14 cellular contexts compared by ENCODE assay signal in genomic region chr1:43279666-43280065, GRCh38. TPM values are rescaled to one million over a fixed set of nuclear protein-coding genes. Genes with fewer than 3 reads are reported as not detected.
DNase-seq lines count a peak whose midpoint lies in the region; ATAC-seq lines count a peak whose summit lies in the region.
"Had no signal": no experiment of that assay in that cellular context is flagged by ENCODE, and none has a peak within 500 bp of the region (broad histone marks: within the 10 kb centered on the region; RNA-seq: fewer than 3 reads in every experiment).

No MANE protein-coding gene starts in this region.

- H3K79me1 ChIP-seq in neuronal stem cell (ENCODE audit: low read depth, low read length), result no peaks in the 10 kb centered on the region

- H3K18ac ChIP-seq in neuronal stem cell (ENCODE audit: low read length), result no peak overlapping the region

- no peak overlapping the region for H3K4me2 ChIP-seq in neuronal stem cell (ENCODE audit: insufficient read depth, low read length, poor library complexity, severe bottlenecking)
- H3K4me2 ChIP-seq: BLaER1 treated with 17β-estradiol and CSF1 and Interleukin-3, amounts not matched to agents 10 nM and 100 nM had no signal

- no peak overlapping the region for H3K27ac ChIP-seq in neuronal stem cell (replicated peaks; ENCODE audit: low read length)
- no peak overlapping the region for H3K27ac ChIP-seq in caudate nucleus (ENCODE audit: low read depth, low read length)
- H3K27ac ChIP-seq in substantia nigra (ENCODE audit: low read depth, low read length, poor library complexity, severe bottlenecking), result no peak overlapping the region
- H3K27ac ChIP-seq: BLaER1 treated with 17β-estradiol and CSF1 and Interleukin-3, amounts not matched to agents 10 nM and 100 nM had no signal

- H3K9me3 Mint-ChIP-seq in stimulated activated naive CD8-positive, alpha-beta T cell treated with anti-CD3 and anti-CD28 coated beads, Interleukin-15, amount 100 ng/mL, for 72 hours, result peaks cover 4 to 8% of the 10 kb centered on the region in 2 donors

- H2BK12ac ChIP-seq in neuronal stem cell (ENCODE audit: low read length), result no peak overlapping the region

- peaks cover 18% of the 10 kb centered on the region for H3K27me3 Mint-ChIP-seq in stimulated activated naive CD8-positive, alpha-beta T cell treated with anti-CD3 and anti-CD28 coated beads, Interleukin-15, amount 100 ng/mL, for 72 hours

- DNase-seq in stimulated activated naive CD8-positive, alpha-beta T cell treated with anti-CD3 and anti-CD28 coated beads, Interleukin-15, amount 100 ng/mL, for 72 hours, result no peak
- no peak for DNase-seq in stimulated activated naive CD8-positive, alpha-beta T cell treated with anti-CD3 and anti-CD28 coated beads, Interleukin-15, Interleukin-2, amounts not matched to agents 100 U/mL and 50 U/mL, for 24 hours
- DNase-seq in islet precursor cell (peak; percentile 45), neuronal stem cell (ENCODE audit: low spot score) (no peak), caudate nucleus (lab: John Stamatoyannopoulos, UW) (no peak), substantia nigra (lab: John Stamatoyannopoulos, UW) (no peak)
- DNase-seq: ACHN; CD4-positive, CD25-positive, alpha-beta regulatory T cell; DMS53 had no signal

- H3K36me3 ChIP-seq in neuronal stem cell (replicated peaks in 1 of 2; ENCODE audit: control insufficient read depth in 2 of 2, insufficient read depth in 2 of 2, low read length in 2 of 2), result no peaks in the 10 kb centered on the region
- H3K36me3 ChIP-seq: BLaER1 treated with 17β-estradiol and CSF1 and Interleukin-3, amounts not matched to agents 10 nM and 100 nM; HAP-1 had no signal

- H2BK15ac ChIP-seq in neuronal stem cell (ENCODE audit: low read length), result no peak overlapping the region

- H4K8ac ChIP-seq in neuronal stem cell (ENCODE audit: low read depth, low read length), result no peak overlapping the region

- H2AFZ ChIP-seq in neuronal stem cell (ENCODE audit: low read length), result no peak overlapping the region

- no peak overlapping the region for H3K9ac ChIP-seq in neuronal stem cell (ENCODE audit: low read depth, low read length, poor library complexity)
- H3K9ac ChIP-seq: BLaER1 treated with 17β-estradiol and CSF1 and Interleukin-3, amounts not matched to agents 10 nM and 100 nM had no signal

- no peak overlapping the region for H3K4me3 Mint-ChIP-seq in stimulated activated naive CD8-positive, alpha-beta T cell treated with anti-CD3 and anti-CD28 coated beads, Interleukin-15, amount 100 ng/mL, for 72 hours
- H3K4me3 Mint-ChIP-seq: CD4-positive, CD25-positive, alpha-beta regulatory T cell had no signal

- no peak overlapping the region for H3K23ac ChIP-seq in neuronal stem cell (ENCODE audit: low read depth, low read length, poor library complexity)

- peak overlapping the region; percentile 77 for H2BK120ac ChIP-seq in neuronal stem cell (ENCODE audit: low read depth, low read length)

- no CpG with 5 or more reads among the region's 6 CpGs for WGBS in neuronal stem cell (ENCODE audit: extremely low coverage in 2 of 2, insufficient read length in 2 of 2, insufficient replicate concordance in 1 of 2), 2 donors

- H3K4me1 Mint-ChIP-seq in stimulated activated naive CD8-positive, alpha-beta T cell treated with anti-CD3 and anti-CD28 coated beads, Interleukin-15, amount 100 ng/mL, for 72 hours, result peaks cover 20% of the 10 kb centered on the region

- H2AK5ac ChIP-seq in neuronal stem cell (ENCODE audit: low read depth, low read length), result no peak overlapping the region

- H4K91ac ChIP-seq in neuronal stem cell (ENCODE audit: low read depth, low read length, poor library complexity), result no peak overlapping the region

- no peak overlapping the region for H3K4ac ChIP-seq in neuronal stem cell (ENCODE audit: low read length)

- H3K14ac ChIP-seq in neuronal stem cell (ENCODE audit: low read length), result no peak overlapping the region

- peak overlapping the region; percentile 39 for H2BK5ac ChIP-seq in neuronal stem cell (ENCODE audit: low read length)

- ATAC-seq in stimulated activated naive CD8-positive, alpha-beta T cell treated with anti-CD3 and anti-CD28 coated beads, Interleukin-15, amount 100 ng/mL, for 72 hours, result no peak
- ATAC-seq in stimulated activated naive CD8-positive, alpha-beta T cell treated with anti-CD3 and anti-CD28 coated beads, Interleukin-15, Interleukin-2, amounts not matched to agents 100 U/mL and 50 U/mL, for 24 hours, result no peak
- ATAC-seq in GM21737 (IDR thresholded peaks at IDR 0.05; ENCODE audit: unreplicated experiment) (no peak), GM18517 (IDR thresholded peaks at IDR 0.05; ENCODE audit: unreplicated experiment) (no peak)
- ATAC-seq: GM12878 had no signal

- H3K27ac Mint-ChIP-seq in stimulated activated naive CD8-positive, alpha-beta T cell treated with anti-CD3 and anti-CD28 coated beads, Interleukin-15, amount 100 ng/mL, for 72 hours, result peak overlapping the region; percentile 14 to 63
- H3K27ac Mint-ChIP-seq: CD4-positive, CD25-positive, alpha-beta regulatory T cell had no signal

- H3K4me3 ChIP-seq in neuronal stem cell (ENCODE audit: low read length in 2 of 2), result no peak overlapping the region
- H3K4me3 ChIP-seq: BLaER1 treated with 17β-estradiol and CSF1 and Interleukin-3, amounts not matched to agents 10 nM and 100 nM; GM12878; HAP-1 had no signal

- peaks cover 9 to 10% of the 10 kb centered on the region in 2 donors for H3K4me1 ChIP-seq in neuronal stem cell (ENCODE audit: control insufficient read depth in 2 of 2, insufficient read depth in 1 of 2, low read depth in 1 of 2, low read length in 2 of 2)
- H3K4me1 ChIP-seq: HAP-1 had no signal

- H3K9me3 ChIP-seq in neuronal stem cell (replicated peaks in 1 of 2; ENCODE audit: control insufficient read depth in 2 of 2, insufficient read depth in 1 of 2, low read depth in 1 of 2, low read length in 2 of 2), result peaks cover 0 to 5% of the 10 kb centered on the region in 2 donors
- H3K9me3 ChIP-seq: BLaER1 treated with 17β-estradiol and CSF1 and Interleukin-3, amounts not matched to agents 10 nM and 100 nM; HAP-1 had no signal

- H3K27me3 ChIP-seq in neuronal stem cell (ENCODE audit: control insufficient read depth in 3 of 3, insufficient read depth in 3 of 3, low read depth in 1 of 3, low read length in 3 of 3), result peaks cover 0 to 6% (median 0%) of the 10 kb centered on the region in 3 experiments
- H3K27me3 ChIP-seq: BLaER1 treated with 17β-estradiol and CSF1 and Interleukin-3, amounts not matched to agents 10 nM and 100 nM had no signal

RNA-seq across cellular contexts. Expression of gene C1orf210, which starts 5.7 kb away (rescaled TPM):
- 0.03 TPM for polyA plus RNA-seq in neuronal stem cell (2013, experiment 1 of 2)
- polyA plus RNA-seq in neuronal stem cell (2013, experiment 2 of 2), result 0.10 TPM
- polyA plus RNA-seq: CD4-positive, CD25-positive, alpha-beta regulatory T cell had no signal

RNA-seq across cellular contexts. Expression of gene TMEM125, which starts 9.9 kb away (rescaled TPM):
- polyA plus RNA-seq in neuronal stem cell (2013, experiment 1 of 2), result 0.25 TPM
- polyA plus RNA-seq in neuronal stem cell (2013, experiment 2 of 2), result 0.21 TPM
- polyA plus RNA-seq: CD4-positive, CD25-positive, alpha-beta regulatory T cell; GM12878 had no signal

RNA-seq across cellular contexts. Expression of gene TIE1, which starts 21.1 kb away (rescaled TPM):
- 0.10 TPM for polyA plus RNA-seq in neuronal stem cell (2013, experiment 1 of 2)
- polyA plus RNA-seq in neuronal stem cell (2013, experiment 2 of 2), result 0.14 TPM
- polyA plus RNA-seq: CD4-positive, CD25-positive, alpha-beta regulatory T cell had no signal

RNA-seq across cellular contexts. Expression of gene MPL, which starts 58.0 kb away (rescaled TPM):
- polyA plus RNA-seq in neuronal stem cell (2013, experiment 1 of 2), result not detected
- not detected for polyA plus RNA-seq in neuronal stem cell (2013, experiment 2 of 2)
- polyA plus RNA-seq: CD4-positive, CD25-positive, alpha-beta regulatory T cell; GM12878 had no signal
